Comparison of ENCODE assay signal across 1 cellular context in genomic region chrX:39577976-39578962, GRCh38.
A peak's percentile ranks its signal among the peaks of the same experiment; 100 is the strongest.
TF ChIP-seq lines count a peak whose summit lies in the region.

No MANE protein-coding gene starts in this region.

TF ChIP-seq in GM12878, 131 proteins besides CTCF, POLR2A, EP300 and RAD21 (continued from another document):
- TF ChIP-seq SRF (IDR thresholded peaks at IDR 0.05; ENCODE audit: low read depth in 2 of 2, low read length in 2 of 2), result 0 out of 4 replicates have a peak, but pooled peaks of 1 of the 2 experiments have one; percentile 3
- TF ChIP-seq EZH2 (IDR thresholded peaks at IDR 0.05; ENCODE audit: borderline replicate concordance, control insufficient read depth, low read depth, low read length), result no peak
- no peak for TF ChIP-seq SMC3 (IDR thresholded peaks at IDR 0.05; ENCODE audit: borderline replicate concordance, low read length)
- peak; percentile 45 for TF ChIP-seq MEF2B (IDR thresholded peaks at IDR 0.05; ENCODE audit: partially characterized antibody, poor library complexity, severe bottlenecking)
- no peak for TF ChIP-seq POLR2AphosphoS2 (IDR thresholded peaks at IDR 0.05; ENCODE audit: low read depth, low read length)
- peak; percentile 79 for TF ChIP-seq PKNOX1 (IDR thresholded peaks at IDR 0.05)
- no peak for TF ChIP-seq USF2 (IDR thresholded peaks at IDR 0.05; ENCODE audit: borderline replicate concordance, low read depth, low read length)
- no peak for TF ChIP-seq CBX5 (IDR thresholded peaks at IDR 0.05; ENCODE audit: low read depth)
- TF ChIP-seq BMI1 (IDR thresholded peaks at IDR 0.05; ENCODE audit: borderline replicate concordance), result no peak
- no peak for TF ChIP-seq MAX (IDR thresholded peaks at IDR 0.05; ENCODE audit: low read depth, low read length)
- TF ChIP-seq NR2C1 (IDR thresholded peaks at IDR 0.05), result no peak
- TF ChIP-seq PBX3 (IDR thresholded peaks at IDR 0.05; ENCODE audit: insufficient replicate concordance, low read depth, low read length), result peak; percentile 81
- TF ChIP-seq IKZF1 (conservative IDR thresholded peaks at IDR 0.05), result 0 out of 2 replicates have a peak, but pooled peaks have one; percentile 22
- no peak for TF ChIP-seq YBX1 (IDR thresholded peaks at IDR 0.05)
- TF ChIP-seq KDM1A (IDR thresholded peaks at IDR 0.05; ENCODE audit: borderline replicate concordance), result no peak
